Comparison of ENCODE assay signal across 17 cellular contexts in genomic region chr1:154851392-154852177, GRCh38. TPM values are rescaled to one million over a fixed set of nuclear protein-coding genes. Genes with fewer than 3 reads are reported as not detected.
DNase-seq lines count a peak whose midpoint lies in the region; ATAC-seq and TF ChIP-seq lines count a peak whose summit lies in the region.
"Had no signal": no experiment of that assay in that cellular context is flagged by ENCODE, and none has a peak within 500 bp of the region (broad histone marks: within the 10 kb centered on the region; RNA-seq: fewer than 3 reads in every experiment).

No MANE protein-coding gene starts in this region.

- peak overlapping the region; percentile 0 to 72 (median 59) for H3K27ac Mint-ChIP-seq in brain
- H3K27ac Mint-ChIP-seq in stimulated activated memory B cell treated with anti-CD40 and anti-IgM and Interleukin-4, amounts not matched to agents 10 μg/mL and 1 μg/mL and 100 μg/mL, for 72 hours, result no peak overlapping the region
- H3K27ac Mint-ChIP-seq: activated naive CD4-positive, alpha-beta T cell treated with anti-CD3 and anti-CD28 coated beads, Interleukin-2, amount 10 ng/mL, durations not matched to agents 7 days and 5 days had no signal

- H3K79me1 ChIP-seq in neuronal stem cell (ENCODE audit: low read depth, low read length), result peaks cover 3% of the 10 kb centered on the region

- POLR2A ChIA-PET in HCT116 (lab: Charles Lee), result no interaction called here

- H3K4me1 Mint-ChIP-seq in brain, result peaks cover 70% of the 10 kb centered on the region
- H3K4me1 Mint-ChIP-seq in stimulated activated memory B cell treated with anti-CD40 and anti-IgM and Interleukin-4, amounts not matched to agents 10 μg/mL and 1 μg/mL and 100 μg/mL, for 72 hours, result peaks cover 26% of the 10 kb centered on the region

- H3K23ac ChIP-seq in neuronal stem cell (ENCODE audit: low read depth, low read length, poor library complexity), result no peak overlapping the region

- H3K9ac ChIP-seq in HCT116 (ENCODE audit: low read length) (no peak overlapping the region), neuronal stem cell (ENCODE audit: low read depth, low read length, poor library complexity) (no peak overlapping the region)
- H3K9ac ChIP-seq: BLaER1 had no signal

- peaks cover 4% of the 10 kb centered on the region for H3K27me3 Mint-ChIP-seq in brain
- peaks cover 20% of the 10 kb centered on the region for H3K27me3 Mint-ChIP-seq in stimulated activated memory B cell treated with anti-CD40 and anti-IgM and Interleukin-4, amounts not matched to agents 10 μg/mL and 1 μg/mL and 100 μg/mL, for 72 hours

- H4K91ac ChIP-seq in neuronal stem cell (ENCODE audit: low read depth, low read length, poor library complexity), result no peak overlapping the region

- H3K4me3 ChIP-seq in HCT116 (replicated peaks in 1 of 2; ENCODE audit: low read depth in 1 of 2, low read length in 2 of 2) (no peak overlapping the region), neuronal stem cell (ENCODE audit: low read length in 2 of 2) (no peak overlapping the region)
- H3K4me3 ChIP-seq: BLaER1, ovary had no signal

- H2AFZ ChIP-seq in HCT116 (ENCODE audit: low read depth, low read length, poor library complexity, severe bottlenecking), result no peak overlapping the region
- H2AFZ ChIP-seq in neuronal stem cell (ENCODE audit: low read length), result no peak overlapping the region

- H3K9me3 Mint-ChIP-seq in brain, result peaks cover 0 to 5% (median 0%) of the 10 kb centered on the region in 5 experiments
- H3K9me3 Mint-ChIP-seq in stimulated activated memory B cell treated with anti-CD40 and anti-IgM and Interleukin-4, amounts not matched to agents 10 μg/mL and 1 μg/mL and 100 μg/mL, for 72 hours, result no peaks in the 10 kb centered on the region
- H3K9me3 Mint-ChIP-seq: activated naive CD4-positive, alpha-beta T cell treated with anti-CD3 and anti-CD28 coated beads, Interleukin-2, amount 10 ng/mL, durations not matched to agents 7 days and 5 days had no signal

- H2AK5ac ChIP-seq in neuronal stem cell (ENCODE audit: low read depth, low read length), result no peak overlapping the region

- TF ChIP-seq POLR2A in HCT116 (IDR thresholded peaks at IDR 0.05; ENCODE audit: borderline replicate concordance, extremely low read depth, insufficient read depth, insufficient read length), result no peak

- intact Hi-C loops in HCT116 (cut with micrococcal nuclease) (no loop called here), head of caudate nucleus (cut with DNase I) (no loop called here)

- no peaks in the 10 kb centered on the region for H4K20me1 ChIP-seq in HCT116 (ENCODE audit: insufficient read depth)
- H4K20me1 ChIP-seq: BLaER1 had no signal

- no peak for TF ChIP-seq RAD21 in HCT116 (IDR thresholded peaks at IDR 0.05; ENCODE audit: low read depth)

- DNase-seq in ELF-1 (ENCODE audit: low read depth, low spot score) (peak; percentile 79), HCT116 (ENCODE audit: low read depth, low spot score) (peak; percentile 7), neuronal stem cell (ENCODE audit: low spot score) (no peak), NCI-H2081 treated with DMSO at 0.1 percent for 48 hours (lab: John Stamatoyannopoulos, UW) (no peak), head of caudate nucleus (no peak)
- DNase-seq: activated naive CD4-positive, alpha-beta T cell treated with anti-CD3 and anti-CD28 coated beads, Interleukin-2, amount 10 ng/mL, durations not matched to agents 7 days and 5 days; DMS53; foreskin keratinocyte; NCI-H1694; NCI-H510A treated with DMSO at 0.1 percent for 48 hours; ovary; SIG-M5; stimulated activated CD4-positive, alpha-beta T cell treated with anti-CD3 and anti-CD28 coated beads, Interleukin-4, amount 100 ng/mL, for 1 hour; T1000 had no signal

- H2BK5ac ChIP-seq in neuronal stem cell (ENCODE audit: low read length), result peak overlapping the region; percentile 19

- no peak overlapping the region for H2BK120ac ChIP-seq in neuronal stem cell (ENCODE audit: low read depth, low read length)

- H3K36me3 ChIP-seq in HCT116 (ENCODE audit: control insufficient read depth in 1 of 2, insufficient read depth in 2 of 2, low read length in 2 of 2), result no peaks in the 10 kb centered on the region
- no peaks in the 10 kb centered on the region for H3K36me3 ChIP-seq in neuronal stem cell (replicated peaks in 1 of 2; ENCODE audit: control insufficient read depth in 2 of 2, insufficient read depth in 2 of 2, low read length in 2 of 2)
- H3K36me3 ChIP-seq: BLaER1, ovary had no signal

- peak; percentile 89 for ATAC-seq in HCT116
- no peak for ATAC-seq in stimulated activated memory B cell treated with anti-CD40 and anti-IgM and Interleukin-4, amounts not matched to agents 10 μg/mL and 1 μg/mL and 100 μg/mL, for 72 hours
- ATAC-seq: foreskin keratinocyte had no signal

- no peak overlapping the region for H3K27ac ChIP-seq in HCT116 (ENCODE audit: low read depth, low read length)
- no peak overlapping the region for H3K27ac ChIP-seq in neuronal stem cell (replicated peaks; ENCODE audit: low read length)
- H3K27ac ChIP-seq: BLaER1, foreskin keratinocyte, ovary had no signal

- H3K27me3 ChIP-seq in HCT116 (ENCODE audit: insufficient read depth, low read length), result no peaks in the 10 kb centered on the region
- no peaks in the 10 kb centered on the region for H3K27me3 ChIP-seq in neuronal stem cell (ENCODE audit: control insufficient read depth in 3 of 3, insufficient read depth in 3 of 3, low read depth in 1 of 3, low read length in 3 of 3)
- H3K27me3 ChIP-seq: BLaER1, ovary had no signal

- H3K4me3 Mint-ChIP-seq in brain, result peak overlapping the region in 1 of 5 experiments; percentile 21
- H3K4me3 Mint-ChIP-seq in stimulated activated memory B cell treated with anti-CD40 and anti-IgM and Interleukin-4, amounts not matched to agents 10 μg/mL and 1 μg/mL and 100 μg/mL, for 72 hours, result no peak overlapping the region
- H3K4me3 Mint-ChIP-seq: activated naive CD4-positive, alpha-beta T cell treated with anti-CD3 and anti-CD28 coated beads, Interleukin-2, amount 10 ng/mL, durations not matched to agents 7 days and 5 days had no signal

- WGBS in neuronal stem cell (ENCODE audit: extremely low coverage in 2 of 2, insufficient read length in 2 of 2, insufficient replicate concordance in 1 of 2), 2 donors, result no CpG with 5 or more reads among the region's 9 CpGs

- no peak overlapping the region for H2BK15ac ChIP-seq in neuronal stem cell (ENCODE audit: low read length)

- BruUV-seq in HCT116 (replicated peaks; lab: Mats Ljungman, UMichigan), result no TSS peak

- no peak overlapping the region for H3K4ac ChIP-seq in neuronal stem cell (ENCODE audit: low read length)

- RAD21 ChIA-PET in HCT116 (lab: Charles Lee; ENCODE audit: low non-redundant PET in 1 of 2, low total read pairs in 2 of 2, uncharacterized antibody in 2 of 2, unreplicated experiment in 2 of 2), result no interaction called here

- H3K9me3 ChIP-seq in HCT116 (ENCODE audit: control insufficient read depth in 1 of 2, insufficient read depth in 1 of 2, low read depth in 1 of 2, low read length in 2 of 2), result no peaks in the 10 kb centered on the region
- H3K9me3 ChIP-seq in neuronal stem cell (replicated peaks in 1 of 2; ENCODE audit: control insufficient read depth in 2 of 2, insufficient read depth in 1 of 2, low read depth in 1 of 2, low read length in 2 of 2), result no peaks in the 10 kb centered on the region
- H3K9me3 ChIP-seq: BLaER1, ovary had no signal

- no peak overlapping the region for H3K14ac ChIP-seq in neuronal stem cell (ENCODE audit: low read length)

- H2BK12ac ChIP-seq in neuronal stem cell (ENCODE audit: low read length), result no peak overlapping the region

- no peak overlapping the region for H4K8ac ChIP-seq in neuronal stem cell (ENCODE audit: low read depth, low read length)

- H3K79me2 ChIP-seq in HCT116 (ENCODE audit: insufficient read depth, low read length), result no peaks in the 10 kb centered on the region

- H3K4me2 ChIP-seq in HCT116 (ENCODE audit: low read length), result no peak overlapping the region
- no peak overlapping the region for H3K4me2 ChIP-seq in neuronal stem cell (ENCODE audit: insufficient read depth, low read length, poor library complexity, severe bottlenecking)
- H3K4me2 ChIP-seq: BLaER1 had no signal

- CTCF ChIA-PET in HCT116 (lab: Charles Lee), result interaction anchor here (0.6 kb wide), 1 partner anchor 522 kb away, joined by 3 read pairs; no protein-coding TSS in a partner anchor

- H3K36me3 Mint-ChIP-seq in brain, result no peaks in the 10 kb centered on the region
- H3K36me3 Mint-ChIP-seq in stimulated activated memory B cell treated with anti-CD40 and anti-IgM and Interleukin-4, amounts not matched to agents 10 μg/mL and 1 μg/mL and 100 μg/mL, for 72 hours, result no peaks in the 10 kb centered on the region
- H3K36me3 Mint-ChIP-seq: activated naive CD4-positive, alpha-beta T cell treated with anti-CD3 and anti-CD28 coated beads, Interleukin-2, amount 10 ng/mL, durations not matched to agents 7 days and 5 days had no signal

- H3K9me2 ChIP-seq in HCT116 (ENCODE audit: insufficient read depth), result no peaks in the 10 kb centered on the region

- H3K4me1 ChIP-seq in HCT116 (ENCODE audit: control insufficient read depth in 1 of 2, insufficient read depth in 2 of 2, low read length in 2 of 2) (no peaks in the 10 kb centered on the region), neuronal stem cell (ENCODE audit: control insufficient read depth in 2 of 2, insufficient read depth in 1 of 2, low read depth in 1 of 2, low read length in 2 of 2) (peaks cover 12 to 24% of the 10 kb centered on the region in 2 donors)
- H3K4me1 ChIP-seq: foreskin keratinocyte had no signal

- H3K18ac ChIP-seq in neuronal stem cell (ENCODE audit: low read length), result peak overlapping the region; percentile 7

- TF ChIP-seq CTCF in HCT116 (IDR thresholded peaks at IDR 0.05 in 2 of 3, conservative IDR thresholded peaks at IDR 0.05 in 1 of 3; ENCODE audit: borderline replicate concordance in 1 of 3, insufficient read depth in 1 of 3, low read depth in 2 of 3, low read length in 2 of 3) (no peak), brain (conservative IDR thresholded peaks at IDR 0.05) (no peak)

TF ChIP-seq in HCT116, 20 proteins besides CTCF, POLR2A, EP300 and RAD21:
- no peak for TF ChIP-seq ELF1 (IDR thresholded peaks at IDR 0.05; ENCODE audit: borderline replicate concordance, low read depth)
TF ChIP-seq in HCT116: peak in this region for 0.

RNA-seq across cellular contexts. Expression of gene KCNN3, which starts 18.5 kb away (rescaled TPM):
- total RNA-seq in HCT116 (2021; ENCODE audit: unreplicated experiment), result 1.1 TPM
- polyA plus RNA-seq in HCT116 (2012), result 0.17 and 0.56 TPM in 2 replicates
- polyA plus RNA-seq in brain (ENCODE audit: insufficient read depth, low read depth, low replicate concordance), result 5.1 TPM
- 3.7 TPM for polyA plus RNA-seq in neuronal stem cell (2013, experiment 1 of 2)
- polyA plus RNA-seq in neuronal stem cell (2013, experiment 2 of 2), result 4.2 TPM
- polyA plus RNA-seq: foreskin keratinocyte had no signal

Comparison
In these comparisons a context has a peak if more than half of its experiments do, and no peak if none do; other contexts are left out.
1. DNase-seq: peak in ELF-1 (single experiment) and HCT116 (single experiment); none in neuronal stem cell (single experiment), NCI-H2081 treated with DMSO at 0.1 percent for 48 hours (single experiment) and head of caudate nucleus (0 of 42).